10 cellular contexts compared by ENCODE assay signal in genomic region chr1:62271932-62272728, GRCh38. TPM values are rescaled to one million over a fixed set of nuclear protein-coding genes. Genes with fewer than 3 reads are reported as not detected.
DNase-seq lines count a peak whose midpoint lies in the region; ATAC-seq lines count a peak whose summit lies in the region.
"Had no signal": no experiment of that assay in that cellular context is flagged by ENCODE, and none has a peak within 500 bp of the region (broad histone marks: within the 10 kb centered on the region; RNA-seq: fewer than 3 reads in every experiment).

No MANE protein-coding gene starts in this region.

- DNase-seq in NCI-H524 (lab: John Stamatoyannopoulos, UW), result peak; percentile 49 to 82
- DNase-seq in activated T-helper 2 cell treated with anti-CD3 and anti-CD28 coated beads, Interferon-gamma antibody, Interleukin-2, Interleukin-4, amounts not matched to agents 10 μg/mL and 5 μg/mL and 100 μg/mL, durations not matched to agents 14 hours and 24 hours and 36 hours (ENCODE audit: low spot score), result peak; percentile 52
- DNase-seq in stimulated activated CD4-positive, alpha-beta T cell treated with anti-CD3 and anti-CD28 coated beads, Interleukin-12 subunit alpha, Interleukin-12 subunit beta, amount 100 ng/mL, for 48 hours (ENCODE audit: low read depth in 2 of 3, low spot score in 1 of 3), result peak; percentile 11 to 30 (median 15)
- DNase-seq in kidney glomerular epithelial cell (lab: John Stamatoyannopoulos, UW), result no peak
- DNase-seq in left lobe of liver (ENCODE audit: low spot score), result no peak
- no peak for DNase-seq in putamen (ENCODE audit: low spot score)
- DNase-seq: lower lobe of right lung had no signal

- H3K27me3 Mint-ChIP-seq in activated T-helper 2 cell treated with anti-CD3 and anti-CD28 coated beads, Interferon-gamma antibody, Interleukin-2, Interleukin-4, amounts not matched to agents 10 μg/mL and 5 μg/mL and 100 μg/mL, durations not matched to agents 14 hours and 24 hours and 36 hours (ENCODE audit: low read depth), result no peaks in the 10 kb centered on the region

- no peak overlapping the region for H3K4me3 Mint-ChIP-seq in activated T-helper 2 cell treated with anti-CD3 and anti-CD28 coated beads, Interferon-gamma antibody, Interleukin-2, Interleukin-4, amounts not matched to agents 10 μg/mL and 5 μg/mL and 100 μg/mL, durations not matched to agents 14 hours and 24 hours and 36 hours (ENCODE audit: low read depth)

- H3K9me3 Mint-ChIP-seq in activated T-helper 2 cell treated with anti-CD3 and anti-CD28 coated beads, Interferon-gamma antibody, Interleukin-2, Interleukin-4, amounts not matched to agents 10 μg/mL and 5 μg/mL and 100 μg/mL, durations not matched to agents 14 hours and 24 hours and 36 hours, result no peaks in the 10 kb centered on the region

- H3K4me1 Mint-ChIP-seq in activated T-helper 2 cell treated with anti-CD3 and anti-CD28 coated beads, Interferon-gamma antibody, Interleukin-2, Interleukin-4, amounts not matched to agents 10 μg/mL and 5 μg/mL and 100 μg/mL, durations not matched to agents 14 hours and 24 hours and 36 hours (ENCODE audit: low read depth), result peaks cover 16% of the 10 kb centered on the region

- H3K27ac Mint-ChIP-seq in activated T-helper 2 cell treated with anti-CD3 and anti-CD28 coated beads, Interferon-gamma antibody, Interleukin-2, Interleukin-4, amounts not matched to agents 10 μg/mL and 5 μg/mL and 100 μg/mL, durations not matched to agents 14 hours and 24 hours and 36 hours, result peak overlapping the region; percentile 82

- ATAC-seq in GM18508 (IDR thresholded peaks at IDR 0.05; ENCODE audit: insufficient read depth, unreplicated experiment), result peak; percentile 81
- ATAC-seq in HG02610 (IDR thresholded peaks at IDR 0.05; ENCODE audit: unreplicated experiment), result peak; percentile 86
- no peak for ATAC-seq in left lobe of liver

- intact Hi-C loops in activated T-helper 2 cell treated with anti-CD3 and anti-CD28 coated beads, Interferon-gamma antibody, Interleukin-2, Interleukin-4, amounts not matched to agents 10 μg/mL and 5 μg/mL and 100 μg/mL, durations not matched to agents 14 hours and 24 hours and 36 hours (cut with micrococcal nuclease), result no loop called here

- H3K36me3 Mint-ChIP-seq in activated T-helper 2 cell treated with anti-CD3 and anti-CD28 coated beads, Interferon-gamma antibody, Interleukin-2, Interleukin-4, amounts not matched to agents 10 μg/mL and 5 μg/mL and 100 μg/mL, durations not matched to agents 14 hours and 24 hours and 36 hours (ENCODE audit: low read depth), result peaks cover 3% of the 10 kb centered on the region

RNA-seq across cellular contexts. Expression of gene KANK4, which starts 47.1 kb away (rescaled TPM):
- not detected in 2 replicates for total RNA-seq in activated T-helper 2 cell treated with anti-CD3 and anti-CD28 coated beads, Interferon-gamma antibody, Interleukin-2, Interleukin-4, amounts not matched to agents 10 μg/mL and 5 μg/mL and 100 μg/mL, durations not matched to agents 14 hours and 24 hours and 36 hours
- total RNA-seq in left lobe of liver, result 2.4 TPM
- total RNA-seq: T-helper 1 cell treated with Interleukin-12 subunit alpha and Interleukin-12 subunit beta and Interleukin-4 antibody, amounts not matched to agents 30 ng/mL and 1 ng/mL, for 36 hours had no signal

Comparison
In these comparisons a context has a peak if more than half of its experiments do, and no peak if none do; other contexts are left out.
1. DNase-seq: peak in NCI-H524 (2 of 2), activated T-helper 2 cell treated with anti-CD3 and anti-CD28 coated beads, Interferon-gamma antibody, Interleukin-2, Interleukin-4, amounts not matched to agents 10 μg/mL and 5 μg/mL and 100 μg/mL, durations not matched to agents 14 hours and 24 hours and 36 hours (single experiment) and stimulated activated CD4-positive, alpha-beta T cell treated with anti-CD3 and anti-CD28 coated beads, Interleukin-12 subunit alpha, Interleukin-12 subunit beta, amount 100 ng/mL, for 48 hours (3 of 3); none in kidney glomerular epithelial cell (single experiment), left lobe of liver (single experiment) and putamen (single experiment).